In genomic region chr12:16348435-16349131, GRCh38 we compare ENCODE assay signal across 8 cellular contexts.
A peak's percentile ranks its signal among the peaks of the same experiment; 100 is the strongest.
DNase-seq lines count a peak whose midpoint lies in the region; TF ChIP-seq lines count a peak whose summit lies in the region.
"Had no signal": no experiment of that assay in that cellular context is flagged by ENCODE, and none has a peak within 500 bp of the region (broad histone marks: within the 10 kb centered on the region; RNA-seq: fewer than 3 reads in every experiment).

No MANE protein-coding gene starts in this region.

- intact Hi-C loops in tibial artery (cut with DNase I; ENCODE audit: low total_unique reads): no loop called here

- H3K4me3 ChIP-seq in HAP-1: peak overlapping the region; percentile 64
- H3K4me3 ChIP-seq in iPS-15b (ENCODE audit: low read depth, low read length): peak overlapping the region; percentile 82
- peak overlapping the region; percentile 34 to 48 for H3K4me3 ChIP-seq in tibial artery

- TF ChIP-seq CTCF in VCaP (conservative IDR thresholded peaks at IDR 0.05) (no peak), tibial artery (IDR thresholded peaks at IDR 0.05) (no peak)

- H3K27ac ChIP-seq in VCaP (peak overlapping the region; percentile 78), tibial artery (peak overlapping the region in 1 of 2 donors; percentile 43)

- H3K9me3 ChIP-seq in HAP-1 (no peaks in the 10 kb centered on the region), iPS-15b (ENCODE audit: control insufficient read depth, insufficient read depth, low read length) (no peaks in the 10 kb centered on the region), tibial artery (no peaks in the 10 kb centered on the region)

- H3K36me3 ChIP-seq in HAP-1 (replicated peaks): peaks cover 19% of the 10 kb centered on the region
- H3K36me3 ChIP-seq in iPS-15b (ENCODE audit: control insufficient read depth, insufficient read depth, low read length): no peaks in the 10 kb centered on the region
- no peaks in the 10 kb centered on the region for H3K36me3 ChIP-seq in tibial artery

- H3K27me3 ChIP-seq in HAP-1 (ENCODE audit: low read depth): no peaks in the 10 kb centered on the region
- H3K27me3 ChIP-seq in iPS-15b (ENCODE audit: control insufficient read depth, insufficient read depth, low read length): no peaks in the 10 kb centered on the region
- peaks cover 0 to 3% of the 10 kb centered on the region in 2 donors for H3K27me3 ChIP-seq in tibial artery

- no peak for DNase-seq in HAP-1 (ENCODE audit: low spot score in 2 of 2)
- DNase-seq in tibial artery: no peak
- DNase-seq in activated CD4-positive, alpha-beta T cell treated with anti-CD3 and anti-CD28 coated beads, Interleukin-2, amount 50 U/mL, for 1 hour: no peak
- DNase-seq in NCI-H774 (lab: John Stamatoyannopoulos, UW): no peak
- DNase-seq in NOMO-1 (lab: John Stamatoyannopoulos, UW; ENCODE audit: unreplicated experiment in 2 of 2): no peak
- DNase-seq: activated B cell treated with CpG ODN at 0.5 μM for 24 hours had no signal

- H3K4me1 ChIP-seq in HAP-1 (peaks cover 32% of the 10 kb centered on the region), iPS-15b (ENCODE audit: control insufficient read depth, insufficient read depth, low read length) (peaks cover 10% of the 10 kb centered on the region), tibial artery (peaks cover 0 to 7% (median 0%) of the 10 kb centered on the region in 4 donors)

- in situ Hi-C loops in HAP-1 (cut with MboI; ENCODE audit: low sequenced_read_pairs): no loop called here

- H3K9ac ChIP-seq in iPS-15b (ENCODE audit: low read depth, low read length): peak overlapping the region; percentile 86
